19 cellular contexts compared by ENCODE assay signal in the genomic region with DNA sequence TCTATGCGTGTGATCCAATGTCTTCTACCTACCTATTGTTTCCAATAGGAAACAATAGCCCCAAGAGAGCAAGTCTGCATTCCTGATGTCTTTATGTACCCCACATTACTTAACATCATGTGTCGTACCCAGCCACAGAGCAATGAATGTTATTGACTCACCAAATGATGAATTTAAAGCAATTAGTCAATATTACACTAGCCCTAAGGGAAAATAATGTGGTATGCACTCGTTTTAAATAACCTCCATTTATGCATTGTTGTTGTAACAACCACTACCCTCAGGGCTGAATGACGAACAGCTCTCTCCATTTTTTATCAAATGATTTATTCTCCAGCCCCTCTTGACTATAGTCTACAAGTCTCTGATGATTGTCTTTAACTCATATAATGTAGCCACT.
DNase-seq lines count a peak whose midpoint lies in the region; ATAC-seq and TF ChIP-seq lines count a peak whose summit lies in the region.
"Had no signal": no experiment of that assay in that cellular context is flagged by ENCODE, and none has a peak within 500 bp of the region (broad histone marks: within the 10 kb centered on the region; RNA-seq: fewer than 3 reads in every experiment).

No MANE protein-coding gene starts in this region.

- H3K4me3 ChIP-seq in RWPE2 (ENCODE audit: severe bottlenecking) (no peak overlapping the region), foreskin fibroblast (ENCODE audit: low read depth in 1 of 2, low read length in 2 of 2) (no peak overlapping the region)
- H3K4me3 ChIP-seq: BLaER1 treated with 17β-estradiol and CSF1 and Interleukin-3, amounts not matched to agents 10 nM and 100 nM; HAP-1; K562; PC-9; SK-N-MC had no signal

- no peaks in the 10 kb centered on the region for H3K9me3 ChIP-seq in RWPE2 (ENCODE audit: severe bottlenecking)
- H3K9me3 ChIP-seq: BLaER1 treated with 17β-estradiol and CSF1 and Interleukin-3, amounts not matched to agents 10 nM and 100 nM; HAP-1 had no signal

- no peaks in the 10 kb centered on the region for H3K36me3 ChIP-seq in RWPE2 (ENCODE audit: low read depth)
- H3K36me3 ChIP-seq: BLaER1 treated with 17β-estradiol and CSF1 and Interleukin-3, amounts not matched to agents 10 nM and 100 nM; HAP-1 had no signal

- H3K4me1 ChIP-seq in RWPE2 (ENCODE audit: insufficient read depth, poor library complexity, severe bottlenecking) = peaks cover 7% of the 10 kb centered on the region
- H3K4me1 ChIP-seq: BLaER1 treated with 17β-estradiol and CSF1 and Interleukin-3, amounts not matched to agents 10 nM and 100 nM; HAP-1 had no signal

- peak overlapping the region; percentile 69 for H3K27ac ChIP-seq in RWPE2 (ENCODE audit: poor library complexity, severe bottlenecking)
- H3K27ac ChIP-seq: BLaER1 treated with 17β-estradiol and CSF1 and Interleukin-3, amounts not matched to agents 10 nM and 100 nM; PC-9; SK-N-MC had no signal

- no peak for TF ChIP-seq POLR2A in GM18505 (IDR thresholded peaks at IDR 0.05; ENCODE audit: borderline replicate concordance, extremely low read depth, insufficient read depth, insufficient read length)

- peak; percentile 6 for DNase-seq in AG08395 (ENCODE audit: low spot score)
- peak; percentile 24 for DNase-seq in HCEC 1CT
- no peak for DNase-seq in RWPE2 (ENCODE audit: low spot score)
- peak; percentile 21 to 54 for DNase-seq in foreskin fibroblast
- DNase-seq in RKO (ENCODE audit: low spot score) = no peak
- no peak for DNase-seq in NCI-H1694 treated with DMSO at 0.1 percent for 48 hours (lab: John Stamatoyannopoulos, UW)
- no peak for DNase-seq in stimulated activated CD4-positive, alpha-beta T cell treated with anti-CD3 and anti-CD28 coated beads, Interleukin-2, amount 100 ng/mL, for 48 hours
- DNase-seq: 8988T, NCI-H1048, NCI-H1436 treated with DMSO at 0.1 percent for 48 hours, NCI-H2081, NCI-H82, PC-9, Right ventricle myocardium superior had no signal

- ATAC-seq in RWPE2 (ENCODE audit: low read depth) = peak; percentile 82
- ATAC-seq in GM18505 (IDR thresholded peaks at IDR 0.05; ENCODE audit: unreplicated experiment) = no peak
- ATAC-seq: K562 had no signal

- TF ChIP-seq CTCF in RWPE2 (IDR thresholded peaks at IDR 0.05; ENCODE audit: poor library complexity, severe bottlenecking) (no peak), foreskin fibroblast (IDR thresholded peaks at IDR 0.05; ENCODE audit: low read depth, low read length) (no peak)

- H3K27me3 ChIP-seq in RWPE2 (ENCODE audit: insufficient read depth, poor library complexity, severe bottlenecking) = no peaks in the 10 kb centered on the region

Comparison
In these comparisons a context has a peak if more than half of its experiments do, and no peak if none do; other contexts are left out.
1. DNase-seq: peak in AG08395 (single experiment), HCEC 1CT (single experiment) and foreskin fibroblast (2 of 2); none in RWPE2 (single experiment), RKO (single experiment), NCI-H1694 treated with DMSO at 0.1 percent for 48 hours (single experiment) and stimulated activated CD4-positive, alpha-beta T cell treated with anti-CD3 and anti-CD28 coated beads, Interleukin-2, amount 100 ng/mL, for 48 hours (0 of 2).